In genomic region chr5:3179220-3179619, GRCh38 we compare ENCODE assay signal across 20 cellular contexts.
"Had no signal": no experiment of that assay in that cellular context is flagged by ENCODE, and none has a peak within 500 bp of the region (broad histone marks: within the 10 kb centered on the region; RNA-seq: fewer than 3 reads in every experiment).

No MANE protein-coding gene starts in this region.

- H3K4me1 ChIP-seq: adrenal gland, Peyer's patch, SJSA1 had no signal

- H3K4me1 Mint-ChIP-seq: activated naive CD8-positive, alpha-beta T cell treated with anti-CD3 and anti-CD28 coated beads, Interleukin-2, amount 10 ng/mL, durations not matched to agents 7 days and 5 days had no signal

- H3K36me3 Mint-ChIP-seq: activated naive CD8-positive, alpha-beta T cell treated with anti-CD3 and anti-CD28 coated beads, Interleukin-2, amount 10 ng/mL, durations not matched to agents 7 days and 5 days had no signal

- H3K9me3 Mint-ChIP-seq: activated naive CD8-positive, alpha-beta T cell treated with anti-CD3 and anti-CD28 coated beads, Interleukin-2, amount 10 ng/mL, durations not matched to agents 7 days and 5 days; T-helper 1 cell treated with Interleukin-12 subunit alpha and Interleukin-12 subunit beta and Interleukin-4 antibody, amounts not matched to agents 30 μg/mL and 1 μg/mL, for 36 hours had no signal

- H3K4me3 Mint-ChIP-seq: activated CD8-positive, alpha-beta T cell treated with anti-CD3 and anti-CD28 coated beads, Interleukin-2, amount 10 ng/mL, durations not matched to agents 7 days and 5 days; activated naive CD8-positive, alpha-beta T cell treated with anti-CD3 and anti-CD28 coated beads, Interleukin-2, amount 10 ng/mL, durations not matched to agents 7 days and 5 days; T-helper 1 cell treated with Interleukin-12 subunit alpha and Interleukin-12 subunit beta and Interleukin-4 antibody, amounts not matched to agents 30 μg/mL and 1 μg/mL, for 36 hours had no signal

- H3K27me3 ChIP-seq: Peyer's patch, SJSA1 had no signal

- H3K36me3 ChIP-seq: adrenal gland, Peyer's patch, SJSA1 had no signal

- H3K27me3 Mint-ChIP-seq: activated naive CD8-positive, alpha-beta T cell treated with anti-CD3 and anti-CD28 coated beads, Interleukin-2, amount 10 ng/mL, durations not matched to agents 7 days and 5 days had no signal

- H3K27ac Mint-ChIP-seq: activated CD8-positive, alpha-beta T cell treated with anti-CD3 and anti-CD28 coated beads, Interleukin-2, amount 10 ng/mL, durations not matched to agents 7 days and 5 days; activated naive CD8-positive, alpha-beta T cell treated with anti-CD3 and anti-CD28 coated beads, Interleukin-2, amount 10 ng/mL, durations not matched to agents 7 days and 5 days; T-helper 1 cell treated with Interleukin-12 subunit alpha and Interleukin-12 subunit beta and Interleukin-4 antibody, amounts not matched to agents 30 μg/mL and 1 μg/mL, for 36 hours had no signal

- H3K27ac ChIP-seq: adrenal gland, Peyer's patch, RWPE1, SJSA1 had no signal

- H3K4me3 ChIP-seq: adrenal gland, Peyer's patch, SJSA1 had no signal

- H3K9me3 ChIP-seq: adrenal gland, Peyer's patch had no signal

- DNase-seq: activated CD4-positive, alpha-beta T cell treated with anti-CD3 and anti-CD28 coated beads, Interleukin-2, amount 50 U/mL, for 4 hours; activated CD4-positive, CD25-positive, alpha-beta regulatory T cell; activated CD8-positive, alpha-beta memory T cell treated with anti-CD3 and anti-CD28 coated beads, Interleukin-2, amount 50 U/mL, for 48 hours; activated CD8-positive, alpha-beta T cell treated with anti-CD3 and anti-CD28 coated beads, Interleukin-2, amount 10 ng/mL, durations not matched to agents 7 days and 5 days; activated naive CD4-positive, alpha-beta T cell treated with anti-CD3 and anti-CD28 coated beads, Interleukin-2, amount 50 U/mL, for 16 hours; activated naive CD8-positive, alpha-beta T cell treated with anti-CD3 and anti-CD28 coated beads, Interleukin-2, amount 10 ng/mL, durations not matched to agents 7 days and 5 days; activated T-cell treated with anti-CD3 and anti-CD28 coated beads, Interleukin-2, amount 50 U/mL, for 1 hour; adrenal gland; anterior cingulate cortex; cerebellar nuclear complex; Karpas-422; NCI-H146; NCI-H187 treated with DMSO at 0.1 percent for 48 hours; NCI-H2081 treated with DMSO at 0.1 percent for 48 hours; NCI-H446; Peyer's patch; Right ventricle myocardium superior had no signal
